In genomic region chr7:157132796-157133195, GRCh38 we compare ENCODE assay signal across 2 cellular contexts.
TF ChIP-seq lines count a peak whose summit lies in the region.

No MANE protein-coding gene starts in this region.

TF ChIP-seq in IMR-90, 13 proteins besides CTCF, POLR2A, EP300 and RAD21:
- TF ChIP-seq CEBPB (IDR thresholded peaks at IDR 0.05; ENCODE audit: low read depth, low read length), result no peak
- TF ChIP-seq, protein P1, sequence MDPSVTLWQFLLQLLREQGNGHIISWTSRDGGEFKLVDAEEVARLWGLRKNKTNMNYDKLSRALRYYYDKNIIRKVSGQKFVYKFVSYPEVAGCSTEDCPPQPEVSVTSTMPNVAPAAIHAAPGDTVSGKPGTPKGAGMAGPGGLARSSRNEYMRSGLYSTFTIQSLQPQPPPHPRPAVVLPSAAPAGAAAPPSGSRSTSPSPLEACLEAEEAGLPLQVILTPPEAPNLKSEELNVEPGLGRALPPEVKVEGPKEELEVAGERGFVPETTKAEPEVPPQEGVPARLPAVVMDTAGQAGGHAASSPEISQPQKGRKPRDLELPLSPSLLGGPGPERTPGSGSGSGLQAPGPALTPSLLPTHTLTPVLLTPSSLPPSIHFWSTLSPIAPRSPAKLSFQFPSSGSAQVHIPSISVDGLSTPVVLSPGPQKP (IDR thresholded peaks at IDR 0.05; ENCODE audit: borderline replicate concordance, low read depth, low read length), result no peak
- TF ChIP-seq RCOR1 (IDR thresholded peaks at IDR 0.05; ENCODE audit: insufficient replicate concordance, low read length), result no peak
- TF ChIP-seq CHD1 (IDR thresholded peaks at IDR 0.05; ENCODE audit: low read depth, low read length), result no peak
- TF ChIP-seq SMC3 (IDR thresholded peaks at IDR 0.05; ENCODE audit: low read depth, low read length), result no peak
- no peak for TF ChIP-seq MAFK (IDR thresholded peaks at IDR 0.05; ENCODE audit: low read depth, low read length)
- no peak for TF ChIP-seq MAZ (IDR thresholded peaks at IDR 0.05; ENCODE audit: borderline replicate concordance, low read depth, low read length)
- no peak for TF ChIP-seq RFX5 (IDR thresholded peaks at IDR 0.05; ENCODE audit: low read depth, low read length)
- TF ChIP-seq FOS (IDR thresholded peaks at IDR 0.05; ENCODE audit: low read depth, low read length), result no peak
- TF ChIP-seq, protein P2, sequence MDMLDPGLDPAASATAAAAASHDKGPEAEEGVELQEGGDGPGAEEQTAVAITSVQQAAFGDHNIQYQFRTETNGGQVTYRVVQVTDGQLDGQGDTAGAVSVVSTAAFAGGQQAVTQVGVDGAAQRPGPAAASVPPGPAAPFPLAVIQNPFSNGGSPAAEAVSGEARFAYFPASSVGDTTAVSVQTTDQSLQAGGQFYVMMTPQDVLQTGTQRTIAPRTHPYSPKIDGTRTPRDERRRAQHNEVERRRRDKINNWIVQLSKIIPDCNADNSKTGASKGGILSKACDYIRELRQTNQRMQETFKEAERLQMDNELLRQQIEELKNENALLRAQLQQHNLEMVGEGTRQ (IDR thresholded peaks at IDR 0.05; ENCODE audit: low read depth, low read length), result no peak
- no peak for TF ChIP-seq BHLHE40 (IDR thresholded peaks at IDR 0.05; ENCODE audit: low read depth, low read length)
- no peak for TF ChIP-seq MXI1 (IDR thresholded peaks at IDR 0.05; ENCODE audit: borderline replicate concordance, low read depth, low read length)
- TF ChIP-seq NFE2L2 (IDR thresholded peaks at IDR 0.05; ENCODE audit: low read depth, low read length), result no peak

TF ChIP-seq in H1, 55 proteins besides CTCF, POLR2A, EP300 and RAD21:
- TF ChIP-seq GABPA (IDR thresholded peaks at IDR 0.05; ENCODE audit: borderline replicate concordance, insufficient read depth, low read length), result no peak
- TF ChIP-seq SUZ12 (IDR thresholded peaks at IDR 0.05; ENCODE audit: low read length), result 0 out of 2 replicates have a peak, but pooled peaks have one; percentile 20
